ENCODE assay signal across 18 cellular contexts in genomic region chr7:39153647-39154046, GRCh38.
A peak's percentile ranks its signal among the peaks of the same experiment; 100 is the strongest.
DNase-seq lines count a peak whose midpoint lies in the region; ATAC-seq and TF ChIP-seq lines count a peak whose summit lies in the region.
"Had no signal": no experiment of that assay in that cellular context is flagged by ENCODE, and none has a peak within 500 bp of the region (broad histone marks: within the 10 kb centered on the region; RNA-seq: fewer than 3 reads in every experiment).

No MANE protein-coding gene starts in this region.

- H3K79me2 ChIP-seq in mesendoderm (ENCODE audit: control insufficient read depth, insufficient read depth, low read length), result no peaks in the 10 kb centered on the region

- H3K27me3 Mint-ChIP-seq in WTC11 (ENCODE audit: low read depth), result no peaks in the 10 kb centered on the region

- POLR2A ChIA-PET in WTC11 (lab: Charles Lee), result no interaction called here

- no peak overlapping the region for H2BK15ac ChIP-seq in mesendoderm (replicated peaks; ENCODE audit: low read depth)

- H2BK120ac ChIP-seq in mesendoderm (ENCODE audit: low read depth, low read length), result no peak overlapping the region

- no peak overlapping the region for H4K5ac ChIP-seq in mesendoderm (ENCODE audit: low read length)

- no peaks in the 10 kb centered on the region for H3K9me3 Mint-ChIP-seq in WTC11

- H4K8ac ChIP-seq in mesendoderm (ENCODE audit: low read depth, low read length), result no peak overlapping the region

- H3K27ac Mint-ChIP-seq in WTC11, result no peak overlapping the region
- H3K27ac Mint-ChIP-seq: CD4-positive, CD25-positive, alpha-beta regulatory T cell had no signal

- no peak overlapping the region for H3K4ac ChIP-seq in mesendoderm (ENCODE audit: low read depth, low read length)

- no peak overlapping the region for H2AK5ac ChIP-seq in mesendoderm (ENCODE audit: low read length)

- H3K56ac ChIP-seq in mesendoderm (ENCODE audit: low read length), result no peak overlapping the region

- H3K36me3 ChIP-seq in mesendoderm (ENCODE audit: control insufficient read depth, insufficient read depth, low read length), result no peaks in the 10 kb centered on the region
- H3K36me3 ChIP-seq: SJSA1 had no signal

- no peak for TF ChIP-seq CTCF in WTC11 (IDR thresholded peaks at IDR 0.05)

- no peak overlapping the region for H3K9ac ChIP-seq in mesendoderm (ENCODE audit: low read length)

- H3K4me3 ChIP-seq in mesendoderm (ENCODE audit: low read length), result no peak overlapping the region
- H3K4me3 ChIP-seq: K562, SJSA1 had no signal

- no peak overlapping the region for H3K23ac ChIP-seq in mesendoderm (ENCODE audit: low read length)

- no peak overlapping the region for H3K4me2 ChIP-seq in mesendoderm (ENCODE audit: low read length)

- H3K4me1 Mint-ChIP-seq in WTC11, result no peaks in the 10 kb centered on the region
- H3K4me1 Mint-ChIP-seq: CD4-positive, CD25-positive, alpha-beta regulatory T cell had no signal

- H3K79me1 ChIP-seq in mesendoderm (ENCODE audit: low read length), result no peaks in the 10 kb centered on the region

- no peak overlapping the region for H3K27ac ChIP-seq in mesendoderm (ENCODE audit: low read depth, low read length)
- H3K27ac ChIP-seq: 22Rv1, SJSA1 had no signal

- DNase-seq in DMS 273 (lab: John Stamatoyannopoulos, UW; ENCODE audit: unreplicated experiment) (peak; percentile 16), DMS 273 treated with DMSO at 0.1 percent for 48 hours (lab: John Stamatoyannopoulos, UW) (no peak), HT-29 (ENCODE audit: low spot score) (peak; percentile 7), WTC11 (ENCODE audit: low spot score) (peak; percentile 19), mesendoderm (peak; percentile 16), glomerular visceral epithelial cell (ENCODE audit: extremely low spot score) (no peak), NCI-H1694 treated with DMSO at 0.1 percent for 48 hours (lab: John Stamatoyannopoulos, UW) (no peak)
- DNase-seq: Caco-2; CD4-positive, CD25-positive, alpha-beta regulatory T cell; NCI-H1105 treated with DMSO at 0.1 percent for 48 hours; NCI-H1694; NCI-H2107; NCI-H510A; NCI-H774 had no signal

- H3K27me3 ChIP-seq in mesendoderm (ENCODE audit: insufficient read depth, low read length, poor library complexity), result no peaks in the 10 kb centered on the region
- H3K27me3 ChIP-seq: SJSA1 had no signal

- no peak overlapping the region for H2BK5ac ChIP-seq in mesendoderm (ENCODE audit: low read length)

- no CpG with 5 or more reads among the region's 5 CpGs for WGBS in mesendoderm (ENCODE audit: extremely low coverage, insufficient coverage, low lambda C conversion rate)

- ATAC-seq in WTC11 (peak; percentile 89), HG03469 (IDR thresholded peaks at IDR 0.05; ENCODE audit: unreplicated experiment) (no peak)
- ATAC-seq: K562 had no signal

- no peaks in the 10 kb centered on the region for H3K36me3 Mint-ChIP-seq in WTC11
- H3K36me3 Mint-ChIP-seq: CD4-positive, CD25-positive, alpha-beta regulatory T cell had no signal

- CTCF ChIA-PET in WTC11 (lab: Charles Lee), result interaction anchor here (0.7 kb wide), 3 partner anchors 19 to 300 kb away, joined by 3 read pairs; partner anchors contain the start of gene VPS41

- H3K18ac ChIP-seq in mesendoderm (ENCODE audit: low read length), result no peak overlapping the region

- no peaks in the 10 kb centered on the region for H3K4me1 ChIP-seq in mesendoderm (ENCODE audit: control insufficient read depth, low read depth, low read length)
- H3K4me1 ChIP-seq: Caco-2 had no signal

- no peak overlapping the region for H3K4me3 Mint-ChIP-seq in WTC11
- H3K4me3 Mint-ChIP-seq: CD4-positive, CD25-positive, alpha-beta regulatory T cell had no signal

TF ChIP-seq in WTC11, 78 proteins besides CTCF, POLR2A, EP300 and RAD21:
- TF ChIP-seq SMAD4 (CRISPR knock-in tag; IDR thresholded peaks at IDR 0.05) (no peak), IRF1 (CRISPR knock-in tag; IDR thresholded peaks at IDR 0.05) (no peak), CBFB (CRISPR knock-in tag; IDR thresholded peaks at IDR 0.05; ENCODE audit: low read depth) (no peak), ZNF138 (CRISPR knock-in tag; conservative IDR thresholded peaks at IDR 0.05) (no peak), TEAD4 (CRISPR knock-in tag; IDR thresholded peaks at IDR 0.05) (no peak), ZNF671 (CRISPR knock-in tag; IDR thresholded peaks at IDR 0.05) (no peak), ZNF416 (CRISPR knock-in tag; IDR thresholded peaks at IDR 0.05) (no peak), EMX1 (CRISPR knock-in tag; IDR thresholded peaks at IDR 0.05) (no peak), JUN (CRISPR knock-in tag; IDR thresholded peaks at IDR 0.05) (no peak), NR2C2 (CRISPR knock-in tag; IDR thresholded peaks at IDR 0.05) (no peak), ZNF317 (CRISPR knock-in tag; IDR thresholded peaks at IDR 0.05; ENCODE audit: borderline replicate concordance, low read depth) (no peak), SMAD3 (CRISPR knock-in tag; IDR thresholded peaks at IDR 0.05; ENCODE audit: borderline replicate concordance) (no peak), ZNF121 (CRISPR knock-in tag; IDR thresholded peaks at IDR 0.05) (no peak), RORB (CRISPR knock-in tag; IDR thresholded peaks at IDR 0.05) (no peak), FOXJ3 (CRISPR knock-in tag; IDR thresholded peaks at IDR 0.05; ENCODE audit: borderline replicate concordance) (no peak), FOXP4 (CRISPR knock-in tag; IDR thresholded peaks at IDR 0.05) (no peak)
- TF ChIP-seq, protein P1, sequence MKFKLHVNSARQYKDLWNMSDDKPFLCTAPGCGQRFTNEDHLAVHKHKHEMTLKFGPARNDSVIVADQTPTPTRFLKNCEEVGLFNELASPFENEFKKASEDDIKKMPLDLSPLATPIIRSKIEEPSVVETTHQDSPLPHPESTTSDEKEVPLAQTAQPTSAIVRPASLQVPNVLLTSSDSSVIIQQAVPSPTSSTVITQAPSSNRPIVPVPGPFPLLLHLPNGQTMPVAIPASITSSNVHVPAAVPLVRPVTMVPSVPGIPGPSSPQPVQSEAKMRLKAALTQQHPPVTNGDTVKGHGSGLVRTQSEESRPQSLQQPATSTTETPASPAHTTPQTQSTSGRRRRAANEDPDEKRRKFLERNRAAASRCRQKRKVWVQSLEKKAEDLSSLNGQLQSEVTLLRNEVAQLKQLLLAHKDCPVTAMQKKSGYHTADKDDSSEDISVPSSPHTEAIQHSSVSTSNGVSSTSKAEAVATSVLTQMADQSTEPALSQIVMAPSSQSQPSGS (CRISPR knock-in tag; IDR thresholded peaks at IDR 0.05; ENCODE audit: borderline replicate concordance, low read depth), result no peak
- TF ChIP-seq, protein P2, sequence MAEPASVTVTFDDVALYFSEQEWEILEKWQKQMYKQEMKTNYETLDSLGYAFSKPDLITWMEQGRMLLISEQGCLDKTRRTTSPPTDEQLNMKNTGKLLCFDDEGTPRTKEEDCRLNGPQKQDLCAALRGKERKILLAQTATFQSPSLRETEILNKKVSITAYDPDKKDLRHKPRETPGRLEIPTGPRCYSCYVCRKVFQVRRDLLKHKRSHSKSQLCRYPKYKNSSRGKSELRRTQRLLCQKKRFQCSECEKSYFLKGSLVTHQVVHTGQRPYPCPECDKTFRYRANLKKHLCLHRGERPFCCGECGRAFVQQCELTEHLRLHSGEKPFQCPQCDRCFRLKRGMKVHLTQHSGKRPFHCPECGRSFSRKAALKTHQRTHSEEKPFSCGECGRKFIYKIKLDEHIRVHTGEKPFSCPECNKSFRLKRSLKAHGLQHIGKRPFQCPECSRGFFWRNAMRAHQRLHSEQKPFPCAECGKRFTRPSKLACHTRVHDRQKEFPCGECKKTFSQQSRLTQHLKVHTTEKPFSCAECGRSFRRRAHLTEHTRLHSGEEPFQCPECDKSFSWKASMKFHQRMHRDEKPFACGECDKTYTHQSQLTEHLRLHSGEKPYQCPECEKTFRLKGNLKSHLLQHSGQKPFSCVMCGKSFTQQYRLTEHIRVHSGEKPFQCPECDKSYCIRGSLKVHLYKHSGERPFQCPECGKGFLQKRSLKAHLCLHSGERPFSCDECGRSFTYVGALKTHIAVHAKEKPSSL (CRISPR knock-in tag; conservative IDR thresholded peaks at IDR 0.05), result no peak
- TF ChIP-seq, protein P3, sequence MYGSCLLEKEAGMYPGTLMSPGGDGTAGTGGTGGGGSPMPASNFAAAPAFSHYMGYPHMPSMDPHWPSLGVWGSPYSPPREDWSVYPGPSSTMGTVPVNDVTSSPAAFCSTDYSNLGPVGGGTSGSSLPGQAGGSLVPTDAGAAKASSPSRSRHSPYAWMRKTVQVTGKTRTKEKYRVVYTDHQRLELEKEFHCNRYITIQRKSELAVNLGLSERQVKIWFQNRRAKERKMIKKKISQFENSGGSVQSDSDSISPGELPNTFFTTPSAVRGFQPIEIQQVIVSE (CRISPR knock-in tag; IDR thresholded peaks at IDR 0.05; ENCODE audit: borderline replicate concordance), result no peak
TF ChIP-seq in WTC11: peak in this region for 0.

Comparison
In these comparisons a context has a peak if more than half of its experiments do, and no peak if none do; other contexts are left out.
1. DNase-seq: peak in DMS 273 (single experiment), HT-29 (single experiment), WTC11 (single experiment) and mesendoderm (single experiment); none in DMS 273 treated with DMSO at 0.1 percent for 48 hours (single experiment), glomerular visceral epithelial cell (single experiment) and NCI-H1694 treated with DMSO at 0.1 percent for 48 hours (single experiment).